ENCODE assay signal across 1 cellular context in the genomic region with DNA sequence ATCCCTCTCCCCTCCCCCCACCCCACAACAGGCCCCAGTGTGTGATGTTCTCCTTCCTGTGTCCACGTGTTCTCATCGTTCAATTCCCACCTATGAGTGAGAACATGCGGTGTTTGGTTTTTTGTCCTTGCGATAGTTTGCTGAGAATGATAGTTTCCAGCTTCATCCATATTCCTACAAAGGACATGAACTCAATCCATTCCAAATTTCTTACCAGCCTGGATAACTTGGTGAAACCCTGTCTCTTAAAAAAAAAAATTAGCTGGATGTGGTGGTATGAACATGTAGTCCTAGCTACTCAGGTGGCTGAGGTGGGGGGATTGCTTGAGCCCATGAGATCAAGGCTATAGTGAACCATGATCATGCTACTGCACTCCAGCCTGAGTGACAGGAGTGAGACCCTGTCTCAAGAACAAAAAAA.
TF ChIP-seq lines count a peak whose summit lies in the region.
"Not testable (repeated sequence)": the region's sequence is repeated elsewhere in the genome, so short reads cannot be mapped to it uniquely, and the experiment has no call there.

No MANE protein-coding gene starts in this region.

TF ChIP-seq in K562, 482 proteins besides CTCF, POLR2A, EP300 and RAD21 (continued from another document and continues in another):
- TF ChIP-seq, protein P1, sequence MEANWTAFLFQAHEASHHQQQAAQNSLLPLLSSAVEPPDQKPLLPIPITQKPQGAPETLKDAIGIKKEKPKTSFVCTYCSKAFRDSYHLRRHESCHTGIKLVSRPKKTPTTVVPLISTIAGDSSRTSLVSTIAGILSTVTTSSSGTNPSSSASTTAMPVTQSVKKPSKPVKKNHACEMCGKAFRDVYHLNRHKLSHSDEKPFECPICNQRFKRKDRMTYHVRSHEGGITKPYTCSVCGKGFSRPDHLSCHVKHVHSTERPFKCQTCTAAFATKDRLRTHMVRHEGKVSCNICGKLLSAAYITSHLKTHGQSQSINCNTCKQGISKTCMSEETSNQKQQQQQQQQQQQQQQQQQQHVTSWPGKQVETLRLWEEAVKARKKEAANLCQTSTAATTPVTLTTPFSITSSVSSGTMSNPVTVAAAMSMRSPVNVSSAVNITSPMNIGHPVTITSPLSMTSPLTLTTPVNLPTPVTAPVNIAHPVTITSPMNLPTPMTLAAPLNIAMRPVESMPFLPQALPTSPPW (CRISPR knock-in tag; IDR thresholded peaks at IDR 0.05) = 0 out of 2 replicates have a peak, but pooled peaks have one; percentile 10
- 0 out of 2 replicates have a peak, but pooled peaks have one; percentile 42 for TF ChIP-seq ZNF589 (CRISPR knock-in tag; IDR thresholded peaks at IDR 0.05; ENCODE audit: low read depth)
- TF ChIP-seq NUFIP1 (IDR thresholded peaks at IDR 0.05; ENCODE audit: partially characterized antibody) = peak; percentile 72
- 0 out of 2 replicates have a peak, but pooled peaks have one; percentile 48 for TF ChIP-seq OTX1 (CRISPR knock-in tag; IDR thresholded peaks at IDR 0.05)
- TF ChIP-seq ETV1 (tag; conservative IDR thresholded peaks at IDR 0.05; ENCODE audit: low read depth) = peak; percentile 48; the same call in 1 of the 2 replicates
- peak; percentile 70 for TF ChIP-seq RAD51 (IDR thresholded peaks at IDR 0.05; ENCODE audit: borderline replicate concordance, low read depth)
- peak; percentile 56; the same call in 1 of the 2 replicates for TF ChIP-seq LARP7 (IDR thresholded peaks at IDR 0.05)
- 0 out of 2 replicates have a peak, but pooled peaks have one; percentile 22 for TF ChIP-seq ZNF384 (IDR thresholded peaks at IDR 0.05; ENCODE audit: low read depth, low read length)
- TF ChIP-seq TEAD4 (IDR thresholded peaks at IDR 0.05; ENCODE audit: low read length) = peak; percentile 9; the same call in 1 of the 2 replicates
- TF ChIP-seq TEAD4 (CRISPR knock-in tag; IDR thresholded peaks at IDR 0.05; ENCODE audit: borderline replicate concordance); NR4A1 (CRISPR knock-in tag; IDR thresholded peaks at IDR 0.05): not testable (repeated sequence)
- TF ChIP-seq, protein P2, sequence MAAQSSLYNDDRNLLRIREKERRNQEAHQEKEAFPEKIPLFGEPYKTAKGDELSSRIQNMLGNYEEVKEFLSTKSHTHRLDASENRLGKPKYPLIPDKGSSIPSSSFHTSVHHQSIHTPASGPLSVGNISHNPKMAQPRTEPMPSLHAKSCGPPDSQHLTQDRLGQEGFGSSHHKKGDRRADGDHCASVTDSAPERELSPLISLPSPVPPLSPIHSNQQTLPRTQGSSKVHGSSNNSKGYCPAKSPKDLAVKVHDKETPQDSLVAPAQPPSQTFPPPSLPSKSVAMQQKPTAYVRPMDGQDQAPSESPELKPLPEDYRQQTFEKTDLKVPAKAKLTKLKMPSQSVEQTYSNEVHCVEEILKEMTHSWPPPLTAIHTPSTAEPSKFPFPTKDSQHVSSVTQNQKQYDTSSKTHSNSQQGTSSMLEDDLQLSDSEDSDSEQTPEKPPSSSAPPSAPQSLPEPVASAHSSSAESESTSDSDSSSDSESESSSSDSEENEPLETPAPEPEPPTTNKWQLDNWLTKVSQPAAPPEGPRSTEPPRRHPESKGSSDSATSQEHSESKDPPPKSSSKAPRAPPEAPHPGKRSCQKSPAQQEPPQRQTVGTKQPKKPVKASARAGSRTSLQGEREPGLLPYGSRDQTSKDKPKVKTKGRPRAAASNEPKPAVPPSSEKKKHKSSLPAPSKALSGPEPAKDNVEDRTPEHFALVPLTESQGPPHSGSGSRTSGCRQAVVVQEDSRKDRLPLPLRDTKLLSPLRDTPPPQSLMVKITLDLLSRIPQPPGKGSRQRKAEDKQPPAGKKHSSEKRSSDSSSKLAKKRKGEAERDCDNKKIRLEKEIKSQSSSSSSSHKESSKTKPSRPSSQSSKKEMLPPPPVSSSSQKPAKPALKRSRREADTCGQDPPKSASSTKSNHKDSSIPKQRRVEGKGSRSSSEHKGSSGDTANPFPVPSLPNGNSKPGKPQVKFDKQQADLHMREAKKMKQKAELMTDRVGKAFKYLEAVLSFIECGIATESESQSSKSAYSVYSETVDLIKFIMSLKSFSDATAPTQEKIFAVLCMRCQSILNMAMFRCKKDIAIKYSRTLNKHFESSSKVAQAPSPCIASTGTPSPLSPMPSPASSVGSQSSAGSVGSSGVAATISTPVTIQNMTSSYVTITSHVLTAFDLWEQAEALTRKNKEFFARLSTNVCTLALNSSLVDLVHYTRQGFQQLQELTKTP (IDR thresholded peaks at IDR 0.05; ENCODE audit: low read depth in 1 of 2, partially characterized antibody in 2 of 2) = peak in 1 of 2 experiments; percentile 71
- peak; percentile 44; the same call in 1 of the 2 replicates for TF ChIP-seq TCF15 (CRISPR knock-in tag; IDR thresholded peaks at IDR 0.05)
- 0 out of 2 replicates have a peak, but pooled peaks have one; percentile 51 for TF ChIP-seq ZNF644 (tag; IDR thresholded peaks at IDR 0.05; ENCODE audit: low read depth)
- TF ChIP-seq, protein P3, sequence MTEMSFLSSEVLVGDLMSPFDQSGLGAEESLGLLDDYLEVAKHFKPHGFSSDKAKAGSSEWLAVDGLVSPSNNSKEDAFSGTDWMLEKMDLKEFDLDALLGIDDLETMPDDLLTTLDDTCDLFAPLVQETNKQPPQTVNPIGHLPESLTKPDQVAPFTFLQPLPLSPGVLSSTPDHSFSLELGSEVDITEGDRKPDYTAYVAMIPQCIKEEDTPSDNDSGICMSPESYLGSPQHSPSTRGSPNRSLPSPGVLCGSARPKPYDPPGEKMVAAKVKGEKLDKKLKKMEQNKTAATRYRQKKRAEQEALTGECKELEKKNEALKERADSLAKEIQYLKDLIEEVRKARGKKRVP (CRISPR knock-in tag; IDR thresholded peaks at IDR 0.05) = 0 out of 2 replicates have a peak, but pooled peaks have one; percentile 27
- 0 out of 2 replicates have a peak, but pooled peaks have one; percentile 43 for TF ChIP-seq EHMT2 (IDR thresholded peaks at IDR 0.05)
- TF ChIP-seq L3MBTL2 (IDR thresholded peaks at IDR 0.05) = peak; percentile 96
- peak; percentile 31 to 48; a peak in 1 of 4 replicates for TF ChIP-seq FOXK2 (conservative IDR thresholded peaks at IDR 0.05 in 1 of 2, IDR thresholded peaks at IDR 0.05 in 1 of 2; ENCODE audit: low read depth in 2 of 2)
- peak; percentile 97 for TF ChIP-seq MGA (IDR thresholded peaks at IDR 0.05)
- peak; percentile 68; the same call in 1 of the 2 replicates for TF ChIP-seq HDAC2 (IDR thresholded peaks at IDR 0.05)
- TF ChIP-seq, protein P4, sequence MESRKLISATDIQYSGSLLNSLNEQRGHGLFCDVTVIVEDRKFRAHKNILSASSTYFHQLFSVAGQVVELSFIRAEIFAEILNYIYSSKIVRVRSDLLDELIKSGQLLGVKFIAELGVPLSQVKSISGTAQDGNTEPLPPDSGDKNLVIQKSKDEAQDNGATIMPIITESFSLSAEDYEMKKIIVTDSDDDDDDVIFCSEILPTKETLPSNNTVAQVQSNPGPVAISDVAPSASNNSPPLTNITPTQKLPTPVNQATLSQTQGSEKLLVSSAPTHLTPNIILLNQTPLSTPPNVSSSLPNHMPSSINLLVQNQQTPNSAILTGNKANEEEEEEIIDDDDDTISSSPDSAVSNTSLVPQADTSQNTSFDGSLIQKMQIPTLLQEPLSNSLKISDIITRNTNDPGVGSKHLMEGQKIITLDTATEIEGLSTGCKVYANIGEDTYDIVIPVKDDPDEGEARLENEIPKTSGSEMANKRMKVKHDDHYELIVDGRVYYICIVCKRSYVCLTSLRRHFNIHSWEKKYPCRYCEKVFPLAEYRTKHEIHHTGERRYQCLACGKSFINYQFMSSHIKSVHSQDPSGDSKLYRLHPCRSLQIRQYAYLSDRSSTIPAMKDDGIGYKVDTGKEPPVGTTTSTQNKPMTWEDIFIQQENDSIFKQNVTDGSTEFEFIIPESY (CRISPR knock-in tag; IDR thresholded peaks at IDR 0.05) = 0 out of 2 replicates have a peak, but pooled peaks have one; percentile 22
- TF ChIP-seq RBFOX2 (IDR thresholded peaks at IDR 0.05; ENCODE audit: low read depth, low read length) = peak; percentile 20; the same call in 1 of the 2 replicates
- TF ChIP-seq NR4A1 (tag; IDR thresholded peaks at IDR 0.05) = peak; percentile 70; the same call in 1 of the 2 replicates
- peak; percentile 52; the same call in 1 of the 2 replicates for TF ChIP-seq TCFL5 (CRISPR knock-in tag; conservative IDR thresholded peaks at IDR 0.05)
- 0 out of 2 replicates have a peak, but pooled peaks have one; percentile 40 for TF ChIP-seq MTA3 (IDR thresholded peaks at IDR 0.05; ENCODE audit: borderline replicate concordance)
- TF ChIP-seq MLLT1 (IDR thresholded peaks at IDR 0.05) = peak in 1 of 2 experiments; percentile 87; a peak in 2 of 4 replicates
- 0 out of 2 replicates have a peak, but pooled peaks have one; percentile 35 for TF ChIP-seq ZSCAN32 (CRISPR knock-in tag; IDR thresholded peaks at IDR 0.05)
- TF ChIP-seq, protein P5, sequence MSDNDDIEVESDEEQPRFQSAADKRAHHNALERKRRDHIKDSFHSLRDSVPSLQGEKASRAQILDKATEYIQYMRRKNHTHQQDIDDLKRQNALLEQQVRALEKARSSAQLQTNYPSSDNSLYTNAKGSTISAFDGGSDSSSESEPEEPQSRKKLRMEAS (CRISPR knock-in tag; IDR thresholded peaks at IDR 0.05) = peak; percentile 68; the same call in 1 of the 2 replicates
